Comparison of ENCODE assay signal across 8 cellular contexts in genomic region chr7:36207451-36208291, GRCh38. TPM values are rescaled to one million over a fixed set of nuclear protein-coding genes. Genes with fewer than 3 reads are reported as not detected.
A peak's percentile ranks its signal among the peaks of the same experiment; 100 is the strongest.
DNase-seq lines count a peak whose midpoint lies in the region; ATAC-seq and TF ChIP-seq lines count a peak whose summit lies in the region.

No MANE protein-coding gene starts in this region.

- no peaks in the 10 kb centered on the region for H3K27me3 ChIP-seq in endodermal cell (ENCODE audit: control insufficient read depth, insufficient read depth, low read length, poor library complexity, severe bottlenecking)

- BruUV-seq in Calu3 (replicated peaks; lab: Mats Ljungman, UMichigan) = no TSS peak

- peaks cover 13% of the 10 kb centered on the region for H3K4me1 ChIP-seq in endodermal cell (ENCODE audit: control insufficient read depth, insufficient read depth, low read length)

- peaks cover 14% of the 10 kb centered on the region for H3K36me3 Mint-ChIP-seq in Calu3 (ENCODE audit: insufficient read depth, unreplicated experiment)
- no peaks in the 10 kb centered on the region for H3K36me3 Mint-ChIP-seq in endodermal cell (ENCODE audit: low read depth)
- H3K36me3 Mint-ChIP-seq in naive thymus-derived CD8-positive, alpha-beta T cell = no peaks in the 10 kb centered on the region

- CTCF ChIA-PET in Calu3 (lab: Charles Lee) = interaction anchor here (0.6 to 1.6 kb wide), 10 partner anchors 9 to 637 kb away, joined by 3 to 12 read pairs (median 4); no protein-coding TSS in a partner anchor

- intact Hi-C loops in Calu3 (cut with micrococcal nuclease; ENCODE audit: unreplicated experiment) = loop anchor here (5.0 kb wide), 1 partner anchor 85 kb away; no protein-coding TSS in a partner anchor

- no peaks in the 10 kb centered on the region for H3K36me3 ChIP-seq in endodermal cell (ENCODE audit: control insufficient read depth, insufficient read depth, low read length)

- peak; percentile 27 to 33 for ATAC-seq in naive thymus-derived CD8-positive, alpha-beta T cell
- no peak for ATAC-seq in HG02981 (IDR thresholded peaks at IDR 0.05; ENCODE audit: unreplicated experiment)

- H3K4me3 ChIP-seq in endodermal cell (ENCODE audit: low read length) = no peak overlapping the region

- H3K27ac ChIP-seq in endodermal cell (ENCODE audit: low read depth, low read length) = no peak overlapping the region

- POLR2A ChIA-PET in naive thymus-derived CD8-positive, alpha-beta T cell (lab: Charles Lee) = no interaction called here

- TF ChIP-seq CTCF in Calu3 (IDR thresholded peaks at IDR 0.05; ENCODE audit: unreplicated experiment) (no peak), endodermal cell (conservative IDR thresholded peaks at IDR 0.05) (peak; percentile 48)

- no peak overlapping the region for H3K9ac ChIP-seq in endodermal cell (ENCODE audit: extremely low read depth, low read length, poor library complexity, severe bottlenecking)

- peak overlapping the region; percentile 72 for H3K27ac Mint-ChIP-seq in Calu3 (ENCODE audit: unreplicated experiment)
- peak overlapping the region; percentile 68 for H3K27ac Mint-ChIP-seq in endodermal cell
- H3K27ac Mint-ChIP-seq in naive thymus-derived CD8-positive, alpha-beta T cell = peak overlapping the region in 5 of 10 donors; percentile 2 to 84 (median 48)

- peak overlapping the region; percentile 6 for H3K4me3 Mint-ChIP-seq in Calu3 (ENCODE audit: low read depth, unreplicated experiment)
- H3K4me3 Mint-ChIP-seq in endodermal cell = no peak overlapping the region
- H3K4me3 Mint-ChIP-seq in naive thymus-derived CD8-positive, alpha-beta T cell = peak overlapping the region in 1 of 10 donors; percentile 16

- peak; percentile 31 for DNase-seq in Calu3
- DNase-seq in RPMI7951 (ENCODE audit: low read depth) = peak; percentile 36
- peak; percentile 50 for DNase-seq in endodermal cell
- DNase-seq in naive thymus-derived CD8-positive, alpha-beta T cell = peak in 1 of 10 donors; percentile 8
- no peak for DNase-seq in COR-L47 (lab: John Stamatoyannopoulos, UW)
- no peak for DNase-seq in NCI-H1694 (lab: John Stamatoyannopoulos, UW)
- no peak for DNase-seq in stimulated activated naive CD4-positive, alpha-beta T cell (lab: John Stamatoyannopoulos, UW)

- no peaks in the 10 kb centered on the region for H3K9me3 ChIP-seq in endodermal cell (ENCODE audit: control insufficient read depth, low read length)

- 88 to 100% methylated on average over 6 to 10 of the region's 10 CpGs for WGBS in endodermal cell (ENCODE audit: insufficient coverage in 1 of 2, insufficient read length in 1 of 2), 2 experiments

- no peaks in the 10 kb centered on the region for H3K9me3 Mint-ChIP-seq in Calu3 (ENCODE audit: low read depth, unreplicated experiment)
- H3K9me3 Mint-ChIP-seq in endodermal cell = no peaks in the 10 kb centered on the region
- H3K9me3 Mint-ChIP-seq in naive thymus-derived CD8-positive, alpha-beta T cell = no peaks in the 10 kb centered on the region

- H3K4me1 Mint-ChIP-seq in Calu3 (ENCODE audit: low read depth, unreplicated experiment) (peaks cover 63% of the 10 kb centered on the region), endodermal cell (peaks cover 48% of the 10 kb centered on the region)
- H3K4me1 Mint-ChIP-seq in naive thymus-derived CD8-positive, alpha-beta T cell = peaks cover 20 to 46% (median 36%) of the 10 kb centered on the region in 4 donors

- H3K27me3 Mint-ChIP-seq in Calu3 (ENCODE audit: unreplicated experiment) (no peaks in the 10 kb centered on the region), endodermal cell (ENCODE audit: insufficient read depth) (no peaks in the 10 kb centered on the region)
- H3K27me3 Mint-ChIP-seq in naive thymus-derived CD8-positive, alpha-beta T cell = peaks cover 0 to 13% (median 0%) of the 10 kb centered on the region in 5 donors

RNA-seq across cellular contexts. Expression of gene EEPD1, which starts 54.6 kb away (rescaled TPM):
- total RNA-seq in Calu3 (2022) (48.8 and 55.5 TPM in 2 replicates), endodermal cell (10 to 100 TPM in 1 of 2 donors, 1 to 10 TPM in 1; 9.7 to 11.4 TPM)
- 2.5 and 5.2 TPM in 2 replicates for total RNA-seq in RPMI7951 (2014; rRNA removed; shearing (Covaris generic))
- 5.7 TPM for polyA plus RNA-seq in endodermal cell (2013, experiment 1 of 2)
- 6.1 TPM for polyA plus RNA-seq in endodermal cell (2013, experiment 2 of 2)
- total RNA-seq in naive thymus-derived CD8-positive, alpha-beta T cell = 1 to 10 TPM in 1 of 2 experiments, under 1 TPM in 1; 0.86 to 1.2 TPM
- polyA plus RNA-seq in naive thymus-derived CD8-positive, alpha-beta T cell = 1 to 10 TPM; 3.6 to 6.3 (median 5.1) TPM

Comparison
In these comparisons a context has a peak if more than half of its experiments do, and no peak if none do; other contexts are left out.
1. DNase-seq: peak in Calu3 (single experiment), RPMI7951 (single experiment) and endodermal cell (single experiment); none in COR-L47 (single experiment), NCI-H1694 (single experiment) and stimulated activated naive CD4-positive, alpha-beta T cell (0 of 6).